Comparison of ENCODE assay signal across 7 cellular contexts in genomic region chr4:69296356-69296755, GRCh38. TPM values are rescaled to one million over a fixed set of nuclear protein-coding genes. Genes with fewer than 3 reads are reported as not detected.
"Had no signal": no experiment of that assay in that cellular context is flagged by ENCODE, and none has a peak within 500 bp of the region (broad histone marks: within the 10 kb centered on the region; RNA-seq: fewer than 3 reads in every experiment).

No MANE protein-coding gene starts in this region.

RNA-seq across cellular contexts. Expression of gene UGT2B28, which starts 16.1 kb away (rescaled TPM):
- total RNA-seq: GM23248, GM23338, H1, H4, H7, H9, HFFc6 had no signal
- polyA plus RNA-seq: GM23248, GM23338, H1 had no signal
